ENCODE assay signal across 8 cellular contexts in genomic region chr11:86869966-86870570, GRCh38.
A peak's percentile ranks its signal among the peaks of the same experiment; 100 is the strongest.
DNase-seq lines count a peak whose midpoint lies in the region; ATAC-seq and TF ChIP-seq lines count a peak whose summit lies in the region.

No MANE protein-coding gene starts in this region.

- peaks cover 13% of the 10 kb centered on the region for H3K4me1 Mint-ChIP-seq in Caco-2 (ENCODE audit: low read depth, unreplicated experiment)

- no peak overlapping the region for H3K4me3 ChIP-seq in Caco-2 (ENCODE audit: low read depth, low read length)
- no peak overlapping the region for H3K4me3 ChIP-seq in adipocyte (ENCODE audit: low read length)
- no peak overlapping the region for H3K4me3 ChIP-seq in right atrium auricular region

- no TSS peak for BruUV-seq in Caco-2 (replicated peaks; lab: Mats Ljungman, UMichigan)

- no peaks in the 10 kb centered on the region for H3K9me3 Mint-ChIP-seq in Caco-2 (ENCODE audit: unreplicated experiment)

- POLR2A ChIA-PET in Caco-2 (lab: Charles Lee): no interaction called here

- intact Hi-C loops in Caco-2 (cut with micrococcal nuclease; ENCODE audit: unreplicated experiment): loop anchor here (1.0 kb wide), 2 partner anchors 49 to 420 kb away; no protein-coding TSS in a partner anchor
- intact Hi-C loops in sciatic nerve (cut with DNase I): loop anchor here (5.0 kb wide), 1 partner anchor 47 kb away; no protein-coding TSS in a partner anchor

- peak; percentile 72 to 76 for DNase-seq in Caco-2
- DNase-seq in HPDE6-E6E7 (ENCODE audit: extremely low spot score): peak; percentile 49
- peak; percentile 75 for DNase-seq in RPMI8226
- peak; percentile 88 for DNase-seq in adipocyte (ENCODE audit: low read depth)
- peak; percentile 81 for DNase-seq in right atrium auricular region (ENCODE audit: low spot score)
- DNase-seq in sciatic nerve (ENCODE audit: low spot score): peak; percentile 85

- H3K36me3 ChIP-seq in Caco-2 (ENCODE audit: control insufficient read depth, insufficient read depth, low read length) (no peaks in the 10 kb centered on the region), adipocyte (ENCODE audit: control insufficient read depth, insufficient read depth, low read length, severe bottlenecking) (no peaks in the 10 kb centered on the region), right atrium auricular region (no peaks in the 10 kb centered on the region)

- no peak overlapping the region for H3K27ac ChIP-seq in right atrium auricular region

- H3K9me3 ChIP-seq in Caco-2 (no peaks in the 10 kb centered on the region), adipocyte (ENCODE audit: control insufficient read depth, low read length) (no peaks in the 10 kb centered on the region), right atrium auricular region (no peaks in the 10 kb centered on the region)

- peak; percentile 95 to 98 for TF ChIP-seq CTCF in Caco-2 (IDR thresholded peaks at IDR 0.05; ENCODE audit: insufficient read depth in 1 of 2, low read depth in 1 of 2, low read length in 1 of 2, severe bottlenecking in 1 of 2, unreplicated experiment in 1 of 2)
- peak; percentile 65 to 79 for TF ChIP-seq CTCF in right atrium auricular region (IDR thresholded peaks at IDR 0.05)

- H3K4me3 Mint-ChIP-seq in Caco-2 (ENCODE audit: unreplicated experiment): no peak overlapping the region

- peak; percentile 84 for ATAC-seq in GM19452 (IDR thresholded peaks at IDR 0.05; ENCODE audit: unreplicated experiment)
- peak; percentile 94 for ATAC-seq in sciatic nerve
- no peak for ATAC-seq in HG03097 (IDR thresholded peaks at IDR 0.05; ENCODE audit: low FRiP score, unreplicated experiment)

- H3K27me3 ChIP-seq in Caco-2 (replicated peaks; ENCODE audit: control insufficient read depth, insufficient read depth, low read length): no peaks in the 10 kb centered on the region
- H3K27me3 ChIP-seq in adipocyte (replicated peaks; ENCODE audit: control insufficient read depth, insufficient read depth, low read length): no peaks in the 10 kb centered on the region
- no peaks in the 10 kb centered on the region for H3K27me3 ChIP-seq in right atrium auricular region

- H3K27me3 Mint-ChIP-seq in Caco-2 (ENCODE audit: insufficient read depth, unreplicated experiment): no peaks in the 10 kb centered on the region

- CTCF ChIA-PET in Caco-2 (lab: Charles Lee): interaction anchor here (0.9 to 2.0 kb wide), 5 partner anchors 25 to 551 kb away, joined by 3 to 13 read pairs (median 5); no protein-coding TSS in a partner anchor

- H3K36me3 Mint-ChIP-seq in Caco-2 (ENCODE audit: insufficient read depth, unreplicated experiment): no peaks in the 10 kb centered on the region

- peak overlapping the region; percentile 37 for H3K9ac ChIP-seq in adipocyte (ENCODE audit: low read length)

- no peak overlapping the region for H3K27ac Mint-ChIP-seq in Caco-2 (ENCODE audit: unreplicated experiment)

- H3K4me1 ChIP-seq in Caco-2 (peaks cover 11% of the 10 kb centered on the region), adipocyte (ENCODE audit: control insufficient read depth, insufficient read depth, low read length) (peaks cover 32% of the 10 kb centered on the region), right atrium auricular region (no peaks in the 10 kb centered on the region)
